ENCODE assay signal across 18 cellular contexts in the genomic region with DNA sequence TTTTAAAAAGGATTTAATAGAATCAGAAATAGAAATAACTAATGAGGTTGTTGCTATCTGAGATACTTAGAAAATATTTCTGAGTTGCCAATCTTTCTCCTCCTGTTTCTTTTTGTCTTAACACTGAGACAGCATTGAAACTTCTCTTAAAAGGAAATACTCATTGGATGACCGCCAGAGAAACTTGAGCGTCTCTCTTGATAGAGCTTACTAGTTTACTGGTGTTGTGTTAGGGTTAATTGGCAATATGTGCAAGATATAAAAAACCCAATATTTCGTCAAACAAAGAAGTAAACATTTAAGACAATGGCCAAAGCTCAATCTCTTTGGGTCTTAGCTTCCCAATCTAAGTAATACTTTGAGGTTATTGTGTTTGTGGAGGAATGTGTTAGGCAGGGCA.
DNase-seq lines count a peak whose midpoint lies in the region; ATAC-seq, FAIRE-seq and TF ChIP-seq lines count a peak whose summit lies in the region.
"Had no signal": no experiment of that assay in that cellular context is flagged by ENCODE, and none has a peak within 500 bp of the region (broad histone marks: within the 10 kb centered on the region; RNA-seq: fewer than 3 reads in every experiment).

No MANE protein-coding gene starts in this region.

- no peak overlapping the region for H2BK12ac ChIP-seq in neuronal stem cell (ENCODE audit: low read length)

- TF ChIP-seq RAD21 in HepG2 (CRISPR knock-in tag; IDR thresholded peaks at IDR 0.05): no peak

- H3K9me1 ChIP-seq in endothelial cell of umbilical vein (replicated peaks; ENCODE audit: control insufficient read depth, extremely low read depth, insufficient read depth, low read length): no peaks in the 10 kb centered on the region

- no peak overlapping the region for H3K4me2 ChIP-seq in endothelial cell of umbilical vein (ENCODE audit: insufficient read depth, low read length)
- H3K4me2 ChIP-seq in neuronal stem cell (ENCODE audit: insufficient read depth, low read length, poor library complexity, severe bottlenecking): no peak overlapping the region
- no peak overlapping the region for H3K4me2 ChIP-seq in HepG2 (ENCODE audit: low read depth, low read length)

- H2BK5ac ChIP-seq in neuronal stem cell (ENCODE audit: low read length): no peak overlapping the region

- H3K4me1 ChIP-seq in endothelial cell of umbilical vein (ENCODE audit: control insufficient read depth, extremely low read depth, insufficient read depth, low read length) (peaks cover 8% of the 10 kb centered on the region), neuronal stem cell (ENCODE audit: control insufficient read depth in 2 of 2, insufficient read depth in 1 of 2, low read depth in 1 of 2, low read length in 2 of 2) (no peaks in the 10 kb centered on the region), HepG2 (ENCODE audit: insufficient read depth, low read length) (no peaks in the 10 kb centered on the region)
- H3K4me1 ChIP-seq: BE2C, breast epithelium, pancreas had no signal

- in situ Hi-C loops in HepG2 (cut with HindIII; ENCODE audit: extremely low pct_ligation_motif_present, low pct_unique_long_range_greater_than_20kb): loop anchor here (25.0 kb wide), 1 partner anchor 1407 kb away; no protein-coding TSS in a partner anchor

- no peaks in the 10 kb centered on the region for H3K79me2 ChIP-seq in endothelial cell of umbilical vein (ENCODE audit: control insufficient read depth, insufficient read depth, low read length)
- no peaks in the 10 kb centered on the region for H3K79me2 ChIP-seq in HepG2 (ENCODE audit: insufficient read depth, low read length)

- H3K9me3 ChIP-seq in endothelial cell of umbilical vein (replicated peaks; ENCODE audit: control insufficient read depth, insufficient read depth, low read length) (no peaks in the 10 kb centered on the region), neuronal stem cell (replicated peaks in 1 of 2; ENCODE audit: control insufficient read depth in 2 of 2, insufficient read depth in 1 of 2, low read depth in 1 of 2, low read length in 2 of 2) (no peaks in the 10 kb centered on the region), HepG2 (ENCODE audit: low read length) (no peaks in the 10 kb centered on the region)
- H3K9me3 ChIP-seq: BE2C, breast epithelium, pancreas had no signal

- TF ChIP-seq EP300 in HepG2 (IDR thresholded peaks at IDR 0.05; ENCODE audit: low read depth in 2 of 2, low read length in 2 of 2): no peak
- no peak for TF ChIP-seq EP300 in HepG2 (CRISPR knock-in tag; IDR thresholded peaks at IDR 0.05; ENCODE audit: borderline replicate concordance)

- H3K14ac ChIP-seq in neuronal stem cell (ENCODE audit: low read length): no peak overlapping the region

- dilution Hi-C loops in endothelial cell of umbilical vein (cut with MboI; ENCODE audit: extremely low pct_ligation_motif_present, low sequenced_read_pairs): no loop called here

- no peak overlapping the region for H2BK15ac ChIP-seq in neuronal stem cell (ENCODE audit: low read length)

- POLR2A ChIA-PET in endothelial cell of umbilical vein (lab: Charles Lee) (interaction anchor here (0.6 kb wide), 1 partner anchor 589 kb away, joined by 3 read pairs; no protein-coding TSS in a partner anchor), HepG2 (lab: Yijun Ruan, JAX) (no interaction called here)

- H3K36me3 ChIP-seq in endothelial cell of umbilical vein (ENCODE audit: control insufficient read depth in 2 of 2, extremely low read depth in 1 of 2, insufficient read depth in 2 of 2, low read length in 2 of 2): no peaks in the 10 kb centered on the region
- H3K36me3 ChIP-seq in neuronal stem cell (replicated peaks in 1 of 2; ENCODE audit: control insufficient read depth in 2 of 2, insufficient read depth in 2 of 2, low read length in 2 of 2): no peaks in the 10 kb centered on the region
- no peaks in the 10 kb centered on the region for H3K36me3 ChIP-seq in HepG2 (replicated peaks in 1 of 2; ENCODE audit: control insufficient read depth in 1 of 2, insufficient read depth in 2 of 2, low read length in 2 of 2)
- H3K36me3 ChIP-seq: BE2C, breast epithelium, pancreas, WERI-Rb-1 had no signal

- no peaks in the 10 kb centered on the region for H3K27me3 Mint-ChIP-seq in progenitor cell of endocrine pancreas

- H3K18ac ChIP-seq in neuronal stem cell (ENCODE audit: low read length): no peak overlapping the region

- H3K9ac ChIP-seq in endothelial cell of umbilical vein (replicated peaks; ENCODE audit: extremely low read depth, insufficient read depth, low read length): peak overlapping the region; percentile 33
- H3K9ac ChIP-seq in neuronal stem cell (ENCODE audit: low read depth, low read length, poor library complexity): no peak overlapping the region
- no peak overlapping the region for H3K9ac ChIP-seq in HepG2 (ENCODE audit: insufficient read depth, low read depth, low read length)

- no peaks in the 10 kb centered on the region for H3K79me1 ChIP-seq in neuronal stem cell (ENCODE audit: low read depth, low read length)

- DNase-seq in LHCN-M2 (ENCODE audit: low read depth): peak; percentile 9
- DNase-seq in RKO (ENCODE audit: low spot score): peak; percentile 23
- DNase-seq in endothelial cell of umbilical vein (ENCODE audit: low read depth, low spot score): peak; percentile 63
- no peak for DNase-seq in neuronal stem cell (ENCODE audit: low spot score)
- DNase-seq in HepG2 (ENCODE audit: low spot score): no peak
- DNase-seq in progenitor cell of endocrine pancreas (ENCODE audit: low spot score, unreplicated experiment): no peak
- DNase-seq: activated CD8-positive, alpha-beta T cell treated with anti-CD3 and anti-CD28 coated beads, Interleukin-2, amount 10 ng/mL, durations not matched to agents 7 days and 5 days; activated T-cell treated with anti-CD3 and anti-CD28 coated beads, Interleukin-2, amount 50 U/mL, for 48 hours; islet precursor cell; NCI-H1436 treated with DMSO at 0.1 percent for 48 hours; pancreas; stimulated activated CD4-positive, alpha-beta T cell treated with anti-CD3 and anti-CD28 coated beads, Interleukin-4, amount 100 ng/mL, for 24 hours; WERI-Rb-1 had no signal

- FAIRE-seq in endothelial cell of umbilical vein (lab: Jason Lieb, UNC) (no peak), HepG2 (lab: Jason Lieb, UNC) (no peak)

- BruUV-seq in endothelial cell of umbilical vein (replicated peaks; lab: Mats Ljungman, UMichigan) (no TSS peak), HepG2 (replicated peaks; lab: Mats Ljungman, UMichigan) (no TSS peak)

- no peak overlapping the region for H3K23ac ChIP-seq in neuronal stem cell (ENCODE audit: low read depth, low read length, poor library complexity)

- no peak overlapping the region for H3K4me3 Mint-ChIP-seq in progenitor cell of endocrine pancreas (ENCODE audit: low read depth)
- H3K4me3 Mint-ChIP-seq: activated CD8-positive, alpha-beta T cell treated with anti-CD3 and anti-CD28 coated beads, Interleukin-2, amount 10 ng/mL, durations not matched to agents 7 days and 5 days; activated naive CD4-positive, alpha-beta T cell treated with anti-CD3 and anti-CD28 coated beads, Interleukin-2, amount 50 U/mL, for 24 hours; naive thymus-derived CD4-positive, alpha-beta T cell had no signal

- H3K27me3 ChIP-seq in endothelial cell of umbilical vein (ENCODE audit: control insufficient read depth in 2 of 2, insufficient read depth in 2 of 2, low read length in 2 of 2) (no peaks in the 10 kb centered on the region), neuronal stem cell (ENCODE audit: control insufficient read depth in 3 of 3, insufficient read depth in 3 of 3, low read depth in 1 of 3, low read length in 3 of 3) (no peaks in the 10 kb centered on the region), HepG2 (ENCODE audit: control insufficient read depth in 1 of 2, insufficient read depth in 2 of 2, low read length in 2 of 2) (no peaks in the 10 kb centered on the region)
- H3K27me3 ChIP-seq: BE2C, breast epithelium, pancreas had no signal

- no peak for TF ChIP-seq CTCF in endothelial cell of umbilical vein (IDR thresholded peaks at IDR 0.05; ENCODE audit: extremely low read depth in 1 of 2, insufficient read depth in 1 of 2, low read depth in 1 of 2, low read length in 2 of 2)
- no peak for TF ChIP-seq CTCF in HepG2 (CRISPR knock-in tag; IDR thresholded peaks at IDR 0.05)
- no peak for TF ChIP-seq CTCF in progenitor cell of endocrine pancreas (IDR thresholded peaks at IDR 0.05; ENCODE audit: unreplicated experiment)

- H4K8ac ChIP-seq in neuronal stem cell (ENCODE audit: low read depth, low read length): no peak overlapping the region

- intact Hi-C loops in endothelial cell of umbilical vein (cut with micrococcal nuclease) (loop anchor here (5.0 to 10.0 kb wide), 3 partner anchors 212 to 1940 kb away; no protein-coding TSS in a partner anchor), HepG2 (cut with micrococcal nuclease; ENCODE audit: unreplicated experiment) (no loop called here)

- H2BK120ac ChIP-seq in neuronal stem cell (ENCODE audit: low read depth, low read length): no peak overlapping the region

- no peak for ATAC-seq in HepG2
- no peak for ATAC-seq in HG03095 (IDR thresholded peaks at IDR 0.05; ENCODE audit: unreplicated experiment)
- ATAC-seq: activated CD8-positive, alpha-beta T cell treated with anti-CD3 and anti-CD28 coated beads, Interleukin-2, amount 10 ng/mL, durations not matched to agents 7 days and 5 days; naive thymus-derived CD4-positive, alpha-beta T cell had no signal

- H2AFZ ChIP-seq in endothelial cell of umbilical vein (ENCODE audit: low read depth, low read length) (peak overlapping the region; percentile 35), neuronal stem cell (ENCODE audit: low read length) (peak overlapping the region; percentile 45), HepG2 (ENCODE audit: low read length) (no peak overlapping the region)

- no peak overlapping the region for H2AK5ac ChIP-seq in neuronal stem cell (ENCODE audit: low read depth, low read length)

- no peak overlapping the region for H3K27ac Mint-ChIP-seq in progenitor cell of endocrine pancreas
- H3K27ac Mint-ChIP-seq: activated CD8-positive, alpha-beta T cell treated with anti-CD3 and anti-CD28 coated beads, Interleukin-2, amount 10 ng/mL, durations not matched to agents 7 days and 5 days; activated naive CD4-positive, alpha-beta T cell treated with anti-CD3 and anti-CD28 coated beads, Interleukin-2, amount 50 U/mL, for 24 hours; naive thymus-derived CD4-positive, alpha-beta T cell had no signal

- H3K27ac ChIP-seq in endothelial cell of umbilical vein (ENCODE audit: insufficient read depth, low read depth, low read length) (no peak overlapping the region), neuronal stem cell (replicated peaks; ENCODE audit: low read length) (no peak overlapping the region), HepG2 (ENCODE audit: extremely low read length, insufficient read depth, low read length) (no peak overlapping the region)
- H3K27ac ChIP-seq: breast epithelium, pancreas, WERI-Rb-1 had no signal

- peaks cover 4% of the 10 kb centered on the region for H3K4me1 Mint-ChIP-seq in progenitor cell of endocrine pancreas (ENCODE audit: low read depth)
- H3K4me1 Mint-ChIP-seq: activated naive CD4-positive, alpha-beta T cell treated with anti-CD3 and anti-CD28 coated beads, Interleukin-2, amount 50 U/mL, for 24 hours had no signal

- WGBS in neuronal stem cell (ENCODE audit: extremely low coverage in 2 of 2, insufficient read length in 2 of 2, insufficient replicate concordance in 1 of 2), 2 donors: no CpG with 5 or more reads among the region's 3 CpGs
- 11% methylated on average over 3 of the region's 3 CpGs for WGBS in HepG2 (ENCODE audit: low lambda C conversion rate)

- H3K9me3 Mint-ChIP-seq in progenitor cell of endocrine pancreas (ENCODE audit: low read depth): peaks cover 3% of the 10 kb centered on the region
- H3K9me3 Mint-ChIP-seq: activated naive CD4-positive, alpha-beta T cell treated with anti-CD3 and anti-CD28 coated beads, Interleukin-2, amount 50 U/mL, for 24 hours; naive thymus-derived CD4-positive, alpha-beta T cell had no signal

- peaks cover 1% of the 10 kb centered on the region for H3K36me3 Mint-ChIP-seq in progenitor cell of endocrine pancreas (ENCODE audit: insufficient read depth)
- H3K36me3 Mint-ChIP-seq: activated naive CD4-positive, alpha-beta T cell treated with anti-CD3 and anti-CD28 coated beads, Interleukin-2, amount 50 U/mL, for 24 hours; naive thymus-derived CD4-positive, alpha-beta T cell had no signal

- H3K4ac ChIP-seq in neuronal stem cell (ENCODE audit: low read length): no peak overlapping the region

- H3K4me3 ChIP-seq in endothelial cell of umbilical vein (replicated peaks in 1 of 3; ENCODE audit: insufficient read depth in 1 of 3, low read depth in 1 of 3, low read length in 3 of 3) (no peak overlapping the region), neuronal stem cell (ENCODE audit: low read length in 2 of 2) (no peak overlapping the region), HepG2 (replicated peaks in 1 of 3; ENCODE audit: insufficient read depth in 1 of 3, low read depth in 2 of 3, low read length in 3 of 3) (no peak overlapping the region)
- H3K4me3 ChIP-seq: breast epithelium, pancreas had no signal

- H4K91ac ChIP-seq in neuronal stem cell (ENCODE audit: low read depth, low read length, poor library complexity): no peak overlapping the region

- CTCF ChIA-PET in endothelial cell of umbilical vein (lab: Charles Lee) (interaction anchor here (0.6 to 3.0 kb wide), 105 partner anchors 9 to 1940 kb away, joined by 3 to 98 read pairs (median 4); no protein-coding TSS in a partner anchor), HepG2 (lab: Yijun Ruan, JAX; ENCODE audit: low intra/inter-chr PET ratio, low total read pairs) (no interaction called here)

- TF ChIP-seq POLR2A in endothelial cell of umbilical vein (IDR thresholded peaks at IDR 0.05; ENCODE audit: low read depth, low read length) (no peak), HepG2 (IDR thresholded peaks at IDR 0.05; ENCODE audit: insufficient read depth in 1 of 2, low read depth in 2 of 2, low read length in 2 of 2) (no peak)

- H4K20me1 ChIP-seq in endothelial cell of umbilical vein (replicated peaks; ENCODE audit: control insufficient read depth, extremely low read depth, insufficient read depth, low read length): no peaks in the 10 kb centered on the region
- H4K20me1 ChIP-seq in HepG2 (ENCODE audit: insufficient read depth, low read length): no peaks in the 10 kb centered on the region

Comparison
In these comparisons a context has a peak if more than half of its experiments do, and no peak if none do; other contexts are left out.
1. DNase-seq: peak in LHCN-M2 (single experiment), RKO (single experiment) and endothelial cell of umbilical vein (single experiment); none in neuronal stem cell (single experiment), HepG2 (single experiment) and progenitor cell of endocrine pancreas (single experiment).